28 cellular contexts compared by ENCODE assay signal in genomic region chr1:18861082-18861481, GRCh38. TPM values are rescaled to one million over a fixed set of nuclear protein-coding genes. Genes with fewer than 3 reads are reported as not detected.
"Had no signal": no experiment of that assay in that cellular context is flagged by ENCODE, and none has a peak within 500 bp of the region (broad histone marks: within the 10 kb centered on the region; RNA-seq: fewer than 3 reads in every experiment).

No MANE protein-coding gene starts in this region.

- H3K4me1 ChIP-seq: breast epithelium had no signal

- ATAC-seq: activated CD8-positive, alpha-beta memory T cell treated with anti-CD3 and anti-CD28 coated beads, Interleukin-2, amount 10 ng/mL, durations not matched to agents 7 days and 5 days; T-cell had no signal

- H3K4me2 ChIP-seq: PC-9 had no signal

- H2AFZ ChIP-seq: PC-9 had no signal

- H3K9me3 ChIP-seq: breast epithelium had no signal

- H3K27me3 ChIP-seq: breast epithelium had no signal

- H3K27ac ChIP-seq: breast epithelium, coronary artery, PC-9, SK-N-MC had no signal

- DNase-seq: activated B cell treated with CpG ODN at 0.5 μM for 24 hours; activated CD4-positive, alpha-beta T cell treated with anti-CD3 and anti-CD28 coated beads for 1 hour; activated CD4-positive, alpha-beta T cell treated with anti-CD3 and anti-CD28 coated beads, Interleukin-2, amount 10 ng/mL, durations not matched to agents 24 days and 14 days; activated CD4-positive, alpha-beta T cell treated with anti-CD3 and anti-CD28 coated beads, Interleukin-2, amount 50 U/mL, for 48 hours; activated CD8-positive, alpha-beta memory T cell treated with anti-CD3 and anti-CD28 coated beads, Interleukin-2, amount 10 ng/mL, durations not matched to agents 7 days and 5 days; activated effector memory CD4-positive, alpha-beta T cell treated with Interleukin-2 at 50 U/mL for 16 hours; activated naive CD4-positive, alpha-beta T cell; activated T-cell treated with anti-CD3 and anti-CD28 coated beads, Interleukin-2, amount 50 U/mL, for 24 hours; caudate nucleus; Kasumi-1; NCI-H1436; NCI-H1694 treated with DMSO at 0.1 percent for 48 hours; NCI-H2081 treated with DMSO at 0.1 percent for 48 hours; NCI-H2171 treated with DMSO at 0.1 percent for 48 hours; NCI-H226; NCI-H526; PC-9; T-cell; T-helper 2 cell; T1000 had no signal

- FAIRE-seq: TTC549 had no signal

- H3K4me3 ChIP-seq: breast epithelium, coronary artery, PC-9, SK-N-MC had no signal

- H3K36me3 ChIP-seq: breast epithelium had no signal

RNA-seq across cellular contexts. Expression of gene TAS1R2, which starts 1.6 kb away (rescaled TPM):
- total RNA-seq: activated B cell treated with CpG ODN at 0.5 μM for 24 hours; activated CD4-positive, alpha-beta T cell treated with anti-CD3 and anti-CD28 coated beads, Interleukin-2, amount 10 ng/mL, durations not matched to agents 24 days and 14 days; activated CD8-positive, alpha-beta memory T cell treated with anti-CD3 and anti-CD28 coated beads, Interleukin-2, amount 10 ng/mL, durations not matched to agents 7 days and 5 days; activated T-helper 1 cell treated with anti-CD3 and anti-CD28 coated beads, Interleukin-12 subunit alpha, Interleukin-12 subunit beta, Interleukin-2, Interleukin-4 antibody, amounts not matched to agents 30 ng/mL and 10 ng/mL and 1 ng/mL, durations not matched to agents 14 hours and 24 hours and 36 hours; aorta; breast epithelium; cerebellum; NCI-H460; PC-9; T-cell had no signal
- polyA plus RNA-seq: aorta had no signal
